7 cellular contexts compared by ENCODE assay signal in genomic region chr3:18556001-18556408, GRCh38.
A peak's percentile ranks its signal among the peaks of the same experiment; 100 is the strongest.
DNase-seq lines count a peak whose midpoint lies in the region; ATAC-seq and TF ChIP-seq lines count a peak whose summit lies in the region.

No MANE protein-coding gene starts in this region.

- no peak for TF ChIP-seq POLR2A in body of pancreas (IDR thresholded peaks at IDR 0.05)

- H3K4me1 Mint-ChIP-seq in activated CD4-positive, alpha-beta memory T cell treated with anti-CD3 and anti-CD28 coated beads, Interleukin-2, amount 10 ng/mL, durations not matched to agents 7 days and 5 days = peaks cover 57% of the 10 kb centered on the region

- CTCF ChIA-PET in activated CD4-positive, alpha-beta memory T cell treated with anti-CD3 and anti-CD28 coated beads, Interleukin-2, amount 10 ng/mL, durations not matched to agents 7 days and 5 days (lab: Charles Lee) = interaction anchor here (0.5 kb wide), 1 partner anchor 134 kb away, joined by 4 read pairs; no protein-coding TSS in a partner anchor
- CTCF ChIA-PET in SK-N-SH (lab: Yijun Ruan, JAX) = interaction anchor here (2.5 kb wide), 1 partner anchor 202 kb away, joined by 8 read pairs; no protein-coding TSS in a partner anchor

- H3K4me3 ChIP-seq in SK-N-SH (ENCODE audit: low read depth in 2 of 2, low read length in 1 of 2) = no peak overlapping the region
- H3K4me3 ChIP-seq in body of pancreas = no peak overlapping the region

- H3K9me3 Mint-ChIP-seq in activated CD4-positive, alpha-beta memory T cell treated with anti-CD3 and anti-CD28 coated beads, Interleukin-2, amount 10 ng/mL, durations not matched to agents 7 days and 5 days = peaks cover 5% of the 10 kb centered on the region

- H3K36me3 ChIP-seq in SK-N-SH (replicated peaks in 1 of 2; ENCODE audit: control insufficient read depth in 1 of 2, insufficient read depth in 2 of 2, low read length in 1 of 2) (no peaks in the 10 kb centered on the region), body of pancreas (replicated peaks in 1 of 2; ENCODE audit: insufficient read depth in 1 of 2, low read depth in 2 of 2) (no peaks in the 10 kb centered on the region)

- no peaks in the 10 kb centered on the region for H4K20me1 ChIP-seq in SK-N-SH (ENCODE audit: insufficient read depth)

- H3K79me2 ChIP-seq in SK-N-SH (ENCODE audit: insufficient read depth) = no peaks in the 10 kb centered on the region

- peak; percentile 11 for ATAC-seq in GM21367 (IDR thresholded peaks at IDR 0.05; ENCODE audit: unreplicated experiment)
- ATAC-seq in HG02938 (IDR thresholded peaks at IDR 0.05; ENCODE audit: unreplicated experiment) = peak; percentile 27
- no peak for ATAC-seq in body of pancreas

- H3K4me2 ChIP-seq in SK-N-SH = no peak overlapping the region

- no peaks in the 10 kb centered on the region for H3K9me2 ChIP-seq in SK-N-SH

- TF ChIP-seq CTCF in SK-N-SH (IDR thresholded peaks at IDR 0.05) = no peak
- TF ChIP-seq CTCF in body of pancreas (IDR thresholded peaks at IDR 0.05) = no peak

- no peaks in the 10 kb centered on the region for H3K27me3 Mint-ChIP-seq in activated CD4-positive, alpha-beta memory T cell treated with anti-CD3 and anti-CD28 coated beads, Interleukin-2, amount 10 ng/mL, durations not matched to agents 7 days and 5 days

- H3F3A ChIP-seq in SK-N-SH (replicated peaks; ENCODE audit: insufficient read depth) = no peaks in the 10 kb centered on the region

- H2AFZ ChIP-seq in SK-N-SH (ENCODE audit: low read depth) = no peak overlapping the region

- DNase-seq in activated CD4-positive, alpha-beta memory T cell treated with anti-CD3 and anti-CD28 coated beads, Interleukin-2, amount 10 ng/mL, durations not matched to agents 7 days and 5 days = peak; percentile 23
- DNase-seq in stimulated activated CD4-positive, alpha-beta T cell treated with anti-CD3 and anti-CD28 coated beads, Interleukin-2, amount 100 ng/mL, for 24 hours = peak; percentile 32 to 44
- DNase-seq in SK-N-SH (no peak), body of pancreas (no peak), SW480 (ENCODE audit: low spot score) (no peak)

- H3K4me1 ChIP-seq in SK-N-SH (ENCODE audit: control insufficient read depth in 1 of 2, insufficient read depth in 2 of 2, low read depth in 1 of 2, low read length in 1 of 2) = no peaks in the 10 kb centered on the region
- H3K4me1 ChIP-seq in body of pancreas = peaks cover 8% of the 10 kb centered on the region

- H3K27ac Mint-ChIP-seq in activated CD4-positive, alpha-beta memory T cell treated with anti-CD3 and anti-CD28 coated beads, Interleukin-2, amount 10 ng/mL, durations not matched to agents 7 days and 5 days = peak overlapping the region; percentile 79

- no peak overlapping the region for H3K4me3 Mint-ChIP-seq in activated CD4-positive, alpha-beta memory T cell treated with anti-CD3 and anti-CD28 coated beads, Interleukin-2, amount 10 ng/mL, durations not matched to agents 7 days and 5 days

- POLR2A ChIA-PET in activated CD4-positive, alpha-beta memory T cell treated with anti-CD3 and anti-CD28 coated beads, Interleukin-2, amount 10 ng/mL, durations not matched to agents 7 days and 5 days (lab: Charles Lee) = interaction anchor here (0.8 to 1.8 kb wide), 7 partner anchors 9 to 202 kb away, joined by 3 to 7 read pairs (median 4); no protein-coding TSS in a partner anchor
- POLR2A ChIA-PET in SK-N-SH (lab: Yijun Ruan, JAX) = no interaction called here

- TF ChIP-seq EP300 in SK-N-SH (IDR thresholded peaks at IDR 0.05; ENCODE audit: borderline replicate concordance in 1 of 2, low read depth in 1 of 2, low read length in 1 of 2) = no peak

- peaks cover 14% of the 10 kb centered on the region for H3K36me3 Mint-ChIP-seq in activated CD4-positive, alpha-beta memory T cell treated with anti-CD3 and anti-CD28 coated beads, Interleukin-2, amount 10 ng/mL, durations not matched to agents 7 days and 5 days (ENCODE audit: low read depth)

- H3K27ac ChIP-seq in SK-N-SH (ENCODE audit: low read depth in 2 of 2, low read length in 1 of 2) = no peak overlapping the region
- no peak overlapping the region for H3K27ac ChIP-seq in body of pancreas

- H3K27me3 ChIP-seq in SK-N-SH (ENCODE audit: insufficient read depth) (no peaks in the 10 kb centered on the region), body of pancreas (no peaks in the 10 kb centered on the region)

- 58% methylated on average over 3 of the region's 3 CpGs for WGBS in SK-N-SH (ENCODE audit: low lambda C conversion rate)
- 42 to 60% methylated on average over 3 of the region's 3 CpGs for WGBS in body of pancreas, 2 donors

- H3K9me3 ChIP-seq in SK-N-SH = no peaks in the 10 kb centered on the region
- no peaks in the 10 kb centered on the region for H3K9me3 ChIP-seq in body of pancreas

- no peak for TF ChIP-seq RAD21 in SK-N-SH (IDR thresholded peaks at IDR 0.05; ENCODE audit: low read length)

- intact Hi-C loops in body of pancreas (cut with DNase I) = no loop called here

- no peak overlapping the region for H3K9ac ChIP-seq in SK-N-SH

TF ChIP-seq in SK-N-SH, 30 proteins besides CTCF, POLR2A, EP300 and RAD21 (continues in another document):
- TF ChIP-seq NFIC (IDR thresholded peaks at IDR 0.05; ENCODE audit: borderline replicate concordance) (no peak), RCOR1 (IDR thresholded peaks at IDR 0.05; ENCODE audit: low read length) (no peak), JUND (IDR thresholded peaks at IDR 0.05) (no peak), ZBTB33 (IDR thresholded peaks at IDR 0.05; ENCODE audit: borderline replicate concordance, low read depth) (no peak), YY1 (IDR thresholded peaks at IDR 0.05; ENCODE audit: low read depth) (no peak), TEAD4 (IDR thresholded peaks at IDR 0.05; ENCODE audit: borderline replicate concordance, insufficient read depth) (no peak), IRF3 (IDR thresholded peaks at IDR 0.05; ENCODE audit: low read depth, low read length) (no peak), CHD2 (IDR thresholded peaks at IDR 0.05; ENCODE audit: low read length, partially characterized antibody) (no peak), NRF1 (IDR thresholded peaks at IDR 0.05; ENCODE audit: low read depth, low read length) (no peak), REST (IDR thresholded peaks at IDR 0.05; ENCODE audit: low read depth, low read length) (no peak), USF1 (IDR thresholded peaks at IDR 0.05; ENCODE audit: borderline replicate concordance, low read depth) (no peak), GATA2 (CRISPR knock-in tag; IDR thresholded peaks at IDR 0.05) (no peak)

Comparison
In these comparisons a context has a peak if more than half of its experiments do, and no peak if none do; other contexts are left out.
1. DNase-seq: peak in activated CD4-positive, alpha-beta memory T cell treated with anti-CD3 and anti-CD28 coated beads, Interleukin-2, amount 10 ng/mL, durations not matched to agents 7 days and 5 days (single experiment) and stimulated activated CD4-positive, alpha-beta T cell treated with anti-CD3 and anti-CD28 coated beads, Interleukin-2, amount 100 ng/mL, for 24 hours (2 of 2); none in SK-N-SH (single experiment), body of pancreas (0 of 4) and SW480 (single experiment).